9 cellular contexts compared by ENCODE assay signal in genomic region chr13:51802601-51803000, GRCh38. TPM values are rescaled to one million over a fixed set of nuclear protein-coding genes. Genes with fewer than 3 reads are reported as not detected.
A peak's percentile ranks its signal among the peaks of the same experiment; 100 is the strongest.
DNase-seq lines count a peak whose midpoint lies in the region; ATAC-seq and TF ChIP-seq lines count a peak whose summit lies in the region.
"Had no signal": no experiment of that assay in that cellular context is flagged by ENCODE, and none has a peak within 500 bp of the region (broad histone marks: within the 10 kb centered on the region; RNA-seq: fewer than 3 reads in every experiment).

No MANE protein-coding gene starts in this region.

- H3K36me3 ChIP-seq in CD8-positive, alpha-beta T cell (ENCODE audit: insufficient read depth, low read length) = no peaks in the 10 kb centered on the region
- H3K36me3 ChIP-seq in Panc1 (ENCODE audit: control insufficient read depth, insufficient read depth, low read length) = no peaks in the 10 kb centered on the region; the same call in 1 of the 2 replicates
- no peaks in the 10 kb centered on the region for H3K36me3 ChIP-seq in ovary

- in situ Hi-C loops in Panc1 (cut with HindIII; ENCODE audit: low pct_unique_long_range_greater_than_20kb, low sequenced_read_pairs) = no loop called here

- H3K27me3 ChIP-seq in CD8-positive, alpha-beta T cell (ENCODE audit: insufficient read depth, low read length) = no peaks in the 10 kb centered on the region
- no peaks in the 10 kb centered on the region for H3K27me3 ChIP-seq in Panc1 (ENCODE audit: control insufficient read depth, insufficient read depth, low read length)
- H3K27me3 ChIP-seq in ovary = no peaks in the 10 kb centered on the region

- H3K36me3 Mint-ChIP-seq in CD8-positive, alpha-beta T cell = peaks cover 23% of the 10 kb centered on the region
- peaks cover 9% of the 10 kb centered on the region for H3K36me3 Mint-ChIP-seq in endothelial cell (ENCODE audit: low read depth, unreplicated experiment)

- BruUV-seq in Panc1 (replicated peaks; lab: Mats Ljungman, UMichigan) = no TSS peak

- intact Hi-C loops in CD8-positive, alpha-beta T cell (cut with DNase I, micrococcal nuclease) = loop anchor here (2.0 to 10.0 kb wide), 5 partner anchors 38 to 1678 kb away; partner anchors contain the start of genes SUGT1 (in 1 of the 2) and VPS36 (in 1 of the 2)
- intact Hi-C loops in Panc1 (cut with micrococcal nuclease; ENCODE audit: unreplicated experiment) (no loop called here), ovary (cut with DNase I) (loop anchor here in 3 of 4 donors (10.0 kb wide), 3 partner anchors 68 to 348 kb away; partner anchors contain the start of genes WDFY2 (in 3 of the 3) and INTS6 (in 1 of the 3))

- peaks cover 58% of the 10 kb centered on the region for H3K4me1 Mint-ChIP-seq in CD8-positive, alpha-beta T cell (ENCODE audit: low read depth)
- H3K4me1 Mint-ChIP-seq in endothelial cell (ENCODE audit: unreplicated experiment) = peaks cover 62% of the 10 kb centered on the region

- no peak for TF ChIP-seq EP300 in ovary (IDR thresholded peaks at IDR 0.05)

- no peak for TF ChIP-seq CTCF in CD8-positive, alpha-beta T cell (IDR thresholded peaks at IDR 0.05)
- TF ChIP-seq CTCF in Panc1 (IDR thresholded peaks at IDR 0.05) (no peak), endothelial cell (IDR thresholded peaks at IDR 0.05; ENCODE audit: unreplicated experiment) (no peak), ovary (IDR thresholded peaks at IDR 0.05) (no peak)

- POLR2A ChIA-PET in CD8-positive, alpha-beta T cell (lab: Charles Lee) = interaction anchor here (1.1 to 11.3 kb wide), 5 partner anchors 13 to 349 kb away, joined by 3 to 143 read pairs (median 3); partner anchors contain the start of genes ATP7B and INTS6
- POLR2A ChIA-PET in Panc1 (lab: Charles Lee) = no interaction called here

- peak overlapping the region; percentile 100 for H3K27ac Mint-ChIP-seq in CD8-positive, alpha-beta T cell
- peak overlapping the region; percentile 85 for H3K27ac Mint-ChIP-seq in endothelial cell (ENCODE audit: unreplicated experiment)

- DNase-seq in CD8-positive, alpha-beta T cell = no peak
- DNase-seq in Panc1 (ENCODE audit: low read depth, low spot score) (no peak), endothelial cell (ENCODE audit: low spot score) (no peak), ovary (no peak), NCI-H1930 (lab: John Stamatoyannopoulos, UW) (no peak)
- DNase-seq in activated CD8-positive, alpha-beta memory T cell treated with anti-CD3 and anti-CD28 coated beads, Interleukin-2, amount 50 U/mL, for 4 hours = no peak
- DNase-seq: T1000 had no signal

- H3K4me3 ChIP-seq in CD8-positive, alpha-beta T cell (ENCODE audit: low read depth, low read length) = peak overlapping the region; percentile 79
- H3K4me3 ChIP-seq in Panc1 (ENCODE audit: low read depth in 2 of 2, low read length in 2 of 2) (peak overlapping the region in 1 of 2 experiments; percentile 11; a peak in 1 of 4 replicates), ovary (peak overlapping the region; percentile 68)

- peak overlapping the region; percentile 99 for H3K27ac ChIP-seq in CD8-positive, alpha-beta T cell (ENCODE audit: low read depth, low read length)
- H3K27ac ChIP-seq in Panc1 (ENCODE audit: low read length) (peak overlapping the region; percentile 76), ovary (peak overlapping the region; percentile 100)

- no peaks in the 10 kb centered on the region for H3K9me3 ChIP-seq in CD8-positive, alpha-beta T cell (ENCODE audit: low read length)
- no peaks in the 10 kb centered on the region for H3K9me3 ChIP-seq in Panc1 (ENCODE audit: control insufficient read depth, insufficient read depth, low read depth, low read length)
- no peaks in the 10 kb centered on the region for H3K9me3 ChIP-seq in ovary

- no peaks in the 10 kb centered on the region for H3K27me3 Mint-ChIP-seq in CD8-positive, alpha-beta T cell (ENCODE audit: low read depth)
- H3K27me3 Mint-ChIP-seq in endothelial cell (ENCODE audit: unreplicated experiment) = peaks cover 8% of the 10 kb centered on the region

- CTCF ChIA-PET in CD8-positive, alpha-beta T cell (lab: Charles Lee) = interaction anchor here (1.1 to 1.2 kb wide), 2 partner anchors 24 to 379 kb away, joined by 3 to 4 read pairs; no protein-coding TSS in a partner anchor
- CTCF ChIA-PET in Panc1 (lab: Charles Lee) = no interaction called here

- ATAC-seq in CD8-positive, alpha-beta T cell = no peak
- no peak for ATAC-seq in Panc1
- no peak for ATAC-seq in GM18868 (IDR thresholded peaks at IDR 0.05; ENCODE audit: unreplicated experiment)
- ATAC-seq in activated CD4-positive, CD25-positive, alpha-beta regulatory T cell treated with anti-CD3 and anti-CD28 coated beads, Interleukin-2, amount 50 U/mL, for 24 hours = no peak

- peak overlapping the region; percentile 92 for H3K4me3 Mint-ChIP-seq in CD8-positive, alpha-beta T cell
- H3K4me3 Mint-ChIP-seq in endothelial cell (ENCODE audit: unreplicated experiment) = no peak overlapping the region

- H3K9me3 Mint-ChIP-seq in CD8-positive, alpha-beta T cell = no peaks in the 10 kb centered on the region
- H3K9me3 Mint-ChIP-seq in endothelial cell (ENCODE audit: unreplicated experiment) = no peaks in the 10 kb centered on the region

- no peak for TF ChIP-seq POLR2A in ovary (IDR thresholded peaks at IDR 0.05)

- 17 to 42% (median 23%) methylated on average over 4 of the region's 4 CpGs for WGBS in ovary, 3 donors

- H3K4me1 ChIP-seq in CD8-positive, alpha-beta T cell (ENCODE audit: insufficient read depth, low read length) = peaks cover 39% of the 10 kb centered on the region
- peaks cover 16% of the 10 kb centered on the region for H3K4me1 ChIP-seq in Panc1 (ENCODE audit: control insufficient read depth, insufficient read depth, low read length)
- peaks cover 22% of the 10 kb centered on the region for H3K4me1 ChIP-seq in ovary (ENCODE audit: insufficient read depth)

RNA-seq across cellular contexts. Expression of gene DHRS12, which starts 1.4 kb away (rescaled TPM):
- total RNA-seq in CD8-positive, alpha-beta T cell = 10 to 100 TPM; 13.4 to 14.1 TPM
- total RNA-seq in Panc1 (2021; ENCODE audit: unreplicated experiment) (10.7 TPM), endothelial cell (ENCODE audit: unreplicated experiment) (13.3 TPM), ovary (10 to 100 TPM in 6 of 7 donors, 1 to 10 TPM in 1; 9.7 to 19.7 (median 16.2) TPM)
- polyA plus RNA-seq in Panc1 (2012; ENCODE audit: insufficient read length) = 14.6 TPM
- polyA plus RNA-seq in ovary = 10 to 100 TPM; 24.9 to 29.1 TPM

RNA-seq across cellular contexts. Expression of gene TMEM272, which starts 42.4 kb away (rescaled TPM):
- total RNA-seq in CD8-positive, alpha-beta T cell = 1 to 10 TPM; 1.1 to 1.7 TPM
- total RNA-seq in Panc1 (2021; ENCODE audit: unreplicated experiment) = 0.15 TPM
- polyA plus RNA-seq in Panc1 (2012; ENCODE audit: insufficient read length) = not detected
- 0.15 TPM for total RNA-seq in endothelial cell (ENCODE audit: unreplicated experiment)
- total RNA-seq in ovary = under 1 TPM in 6 of 7 donors, not detected in 1; 0.05 to 0.28 (median 0.12) TPM
- under 1 TPM in 1 of 2 donors, not detected in 1; 0.07 TPM for polyA plus RNA-seq in ovary

RNA-seq across cellular contexts. Expression of gene CCDC70, which starts 59.2 kb away (rescaled TPM):
- total RNA-seq in CD8-positive, alpha-beta T cell = not detected
- total RNA-seq in Panc1 (2021; ENCODE audit: unreplicated experiment) (not detected), endothelial cell (ENCODE audit: unreplicated experiment) (not detected), ovary (not detected)
- not detected for polyA plus RNA-seq in Panc1 (2012; ENCODE audit: insufficient read length)
- not detected for polyA plus RNA-seq in ovary
